8 cellular contexts compared by ENCODE assay signal in the genomic region with DNA sequence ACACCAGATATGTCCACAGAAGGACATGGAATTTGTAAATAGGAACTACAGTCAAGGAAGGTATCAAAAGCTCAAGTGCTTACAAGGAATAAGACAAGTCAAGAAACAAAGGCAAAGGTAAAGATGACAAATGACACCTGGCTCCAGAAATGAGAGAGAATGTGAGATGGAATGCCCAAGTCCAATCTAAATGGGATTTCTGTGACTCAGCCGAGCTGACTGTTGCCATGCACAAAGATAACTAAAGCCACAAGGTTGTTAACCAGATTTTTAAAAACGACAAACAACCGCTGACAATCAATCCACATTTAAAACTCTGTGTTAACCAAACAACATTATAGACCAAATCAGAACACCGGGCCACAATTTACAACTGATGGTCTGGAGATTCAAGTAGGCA. TPM values are rescaled to one million over a fixed set of nuclear protein-coding genes. Genes with fewer than 3 reads are reported as not detected.
A peak's percentile ranks its signal among the peaks of the same experiment; 100 is the strongest.
DNase-seq lines count a peak whose midpoint lies in the region.

No MANE protein-coding gene starts in this region.

- H3K9me3 ChIP-seq in SK-N-MC (ENCODE audit: low read depth, low read length), result no peaks in the 10 kb centered on the region

- H3K9ac ChIP-seq in SK-N-MC (ENCODE audit: insufficient read length), result peak overlapping the region; percentile 81

- peak overlapping the region; percentile 96 for H3K4me3 ChIP-seq in SK-N-MC

- no peak overlapping the region for H3K27ac ChIP-seq in SK-N-MC

- DNase-seq in NCI-H82 (lab: John Stamatoyannopoulos, UW), result peak; percentile 21
- no peak for DNase-seq in NCI-H82 treated with DMSO at 0.1 percent for 48 hours (lab: John Stamatoyannopoulos, UW; ENCODE audit: unreplicated experiment)
- no peak for DNase-seq in SK-N-MC (ENCODE audit: low read depth, low spot score)
- DNase-seq in fibroblast of peridontal ligament (ENCODE audit: extremely low read depth), result peak; percentile 17
- peak; percentile 42 for DNase-seq in renal cortical epithelial cell (ENCODE audit: low read depth)
- DNase-seq in NCI-H2227 treated with DMSO at 0.1 percent for 48 hours (lab: John Stamatoyannopoulos, UW), result no peak
- DNase-seq in dedifferentiated amniotic fluid mesenchymal stem cell (ENCODE audit: extremely low spot score), result no peak
- DNase-seq in occipital lobe (lab: John Stamatoyannopoulos, UW), result no peak

- peaks cover 12% of the 10 kb centered on the region for H3K36me3 ChIP-seq in SK-N-MC (ENCODE audit: insufficient read depth, low read length)

RNA-seq across cellular contexts. Expression of gene NFXL1, which starts 1.1 kb away (rescaled TPM):
- total RNA-seq in renal cortical epithelial cell (6.8 and 17.3 TPM in 2 replicates), occipital lobe (17.5 TPM)

Comparison
In these comparisons a context has a peak if more than half of its experiments do, and no peak if none do; other contexts are left out.
1. DNase-seq: peak in NCI-H82 (single experiment), fibroblast of peridontal ligament (single experiment) and renal cortical epithelial cell (single experiment); none in NCI-H82 treated with DMSO at 0.1 percent for 48 hours (single experiment), SK-N-MC (single experiment), NCI-H2227 treated with DMSO at 0.1 percent for 48 hours (single experiment), dedifferentiated amniotic fluid mesenchymal stem cell (single experiment) and occipital lobe (single experiment).